2 cellular contexts compared by ENCODE assay signal in the genomic region with DNA sequence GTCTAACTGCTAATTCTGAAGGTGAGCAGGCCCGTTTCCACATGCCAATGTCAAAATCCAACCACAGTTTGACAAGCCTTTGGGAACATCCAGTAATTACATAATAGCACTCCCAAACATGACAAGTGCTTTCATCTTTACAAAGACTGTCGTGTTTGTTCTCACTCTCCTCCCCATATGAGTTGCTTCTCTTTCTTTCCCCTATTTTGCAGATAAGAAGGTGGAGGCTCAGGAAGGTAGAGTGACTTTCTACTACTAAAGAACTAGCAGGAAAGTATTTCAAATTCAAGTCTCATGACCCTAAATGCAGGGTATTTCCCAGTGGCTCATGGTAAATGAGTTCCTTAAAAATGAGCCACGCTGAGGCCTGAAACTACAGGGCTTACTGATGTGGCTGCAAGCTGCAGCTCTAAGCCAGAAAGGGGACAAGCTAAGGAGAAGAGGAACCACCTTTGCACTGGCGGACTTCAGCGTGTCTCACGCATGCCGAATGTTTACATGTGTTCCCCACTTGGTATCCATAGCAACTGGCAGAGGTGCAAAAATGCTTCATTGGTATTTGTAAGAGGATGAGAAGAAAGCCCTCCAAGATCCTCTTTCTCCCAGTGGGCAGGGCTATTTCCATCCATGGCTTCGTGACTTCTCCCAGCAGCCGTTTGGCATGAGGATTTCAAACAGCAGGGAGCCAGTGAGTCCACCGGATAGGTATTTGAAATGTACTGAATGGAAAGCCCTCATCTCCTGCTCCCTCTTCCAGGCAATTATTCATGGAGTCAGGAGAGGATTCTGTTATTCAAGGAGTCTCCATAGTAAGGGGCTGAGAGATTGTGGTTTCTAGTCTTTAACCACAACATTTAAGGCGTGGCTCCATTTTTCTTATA.
TF ChIP-seq lines count a peak whose summit lies in the region.

No MANE protein-coding gene starts in this region.

TF ChIP-seq in liver, 16 proteins besides CTCF, POLR2A, EP300 and RAD21 (continued from another document):
- TF ChIP-seq EGR1 (IDR thresholded peaks at IDR 0.05; ENCODE audit: low read depth in 2 of 2), result no peak
- TF ChIP-seq, protein P1, sequence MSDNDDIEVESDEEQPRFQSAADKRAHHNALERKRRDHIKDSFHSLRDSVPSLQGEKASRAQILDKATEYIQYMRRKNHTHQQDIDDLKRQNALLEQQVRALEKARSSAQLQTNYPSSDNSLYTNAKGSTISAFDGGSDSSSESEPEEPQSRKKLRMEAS (IDR thresholded peaks at IDR 0.05), result no peak
- no peak for TF ChIP-seq ZBTB33 (IDR thresholded peaks at IDR 0.05)
- no peak for TF ChIP-seq GABPA (IDR thresholded peaks at IDR 0.05 in 1 of 2, conservative IDR thresholded peaks at IDR 0.05 in 1 of 2)
- TF ChIP-seq YY1 (IDR thresholded peaks at IDR 0.05), result no peak
- TF ChIP-seq, protein P2, sequence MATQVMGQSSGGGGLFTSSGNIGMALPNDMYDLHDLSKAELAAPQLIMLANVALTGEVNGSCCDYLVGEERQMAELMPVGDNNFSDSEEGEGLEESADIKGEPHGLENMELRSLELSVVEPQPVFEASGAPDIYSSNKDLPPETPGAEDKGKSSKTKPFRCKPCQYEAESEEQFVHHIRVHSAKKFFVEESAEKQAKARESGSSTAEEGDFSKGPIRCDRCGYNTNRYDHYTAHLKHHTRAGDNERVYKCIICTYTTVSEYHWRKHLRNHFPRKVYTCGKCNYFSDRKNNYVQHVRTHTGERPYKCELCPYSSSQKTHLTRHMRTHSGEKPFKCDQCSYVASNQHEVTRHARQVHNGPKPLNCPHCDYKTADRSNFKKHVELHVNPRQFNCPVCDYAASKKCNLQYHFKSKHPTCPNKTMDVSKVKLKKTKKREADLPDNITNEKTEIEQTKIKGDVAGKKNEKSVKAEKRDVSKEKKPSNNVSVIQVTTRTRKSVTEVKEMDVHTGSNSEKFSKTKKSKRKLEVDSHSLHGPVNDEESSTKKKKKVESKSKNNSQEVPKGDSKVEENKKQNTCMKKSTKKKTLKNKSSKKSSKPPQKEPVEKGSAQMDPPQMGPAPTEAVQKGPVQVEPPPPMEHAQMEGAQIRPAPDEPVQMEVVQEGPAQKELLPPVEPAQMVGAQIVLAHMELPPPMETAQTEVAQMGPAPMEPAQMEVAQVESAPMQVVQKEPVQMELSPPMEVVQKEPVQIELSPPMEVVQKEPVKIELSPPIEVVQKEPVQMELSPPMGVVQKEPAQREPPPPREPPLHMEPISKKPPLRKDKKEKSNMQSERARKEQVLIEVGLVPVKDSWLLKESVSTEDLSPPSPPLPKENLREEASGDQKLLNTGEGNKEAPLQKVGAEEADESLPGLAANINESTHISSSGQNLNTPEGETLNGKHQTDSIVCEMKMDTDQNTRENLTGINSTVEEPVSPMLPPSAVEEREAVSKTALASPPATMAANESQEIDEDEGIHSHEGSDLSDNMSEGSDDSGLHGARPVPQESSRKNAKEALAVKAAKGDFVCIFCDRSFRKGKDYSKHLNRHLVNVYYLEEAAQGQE (IDR thresholded peaks at IDR 0.05), result no peak
- TF ChIP-seq NR2F2 (IDR thresholded peaks at IDR 0.05), result no peak
TF ChIP-seq in liver: peak in this region for 0.

TF ChIP-seq in HepG2, 621 proteins besides CTCF, POLR2A, EP300 and RAD21:
- TF ChIP-seq, protein P3, sequence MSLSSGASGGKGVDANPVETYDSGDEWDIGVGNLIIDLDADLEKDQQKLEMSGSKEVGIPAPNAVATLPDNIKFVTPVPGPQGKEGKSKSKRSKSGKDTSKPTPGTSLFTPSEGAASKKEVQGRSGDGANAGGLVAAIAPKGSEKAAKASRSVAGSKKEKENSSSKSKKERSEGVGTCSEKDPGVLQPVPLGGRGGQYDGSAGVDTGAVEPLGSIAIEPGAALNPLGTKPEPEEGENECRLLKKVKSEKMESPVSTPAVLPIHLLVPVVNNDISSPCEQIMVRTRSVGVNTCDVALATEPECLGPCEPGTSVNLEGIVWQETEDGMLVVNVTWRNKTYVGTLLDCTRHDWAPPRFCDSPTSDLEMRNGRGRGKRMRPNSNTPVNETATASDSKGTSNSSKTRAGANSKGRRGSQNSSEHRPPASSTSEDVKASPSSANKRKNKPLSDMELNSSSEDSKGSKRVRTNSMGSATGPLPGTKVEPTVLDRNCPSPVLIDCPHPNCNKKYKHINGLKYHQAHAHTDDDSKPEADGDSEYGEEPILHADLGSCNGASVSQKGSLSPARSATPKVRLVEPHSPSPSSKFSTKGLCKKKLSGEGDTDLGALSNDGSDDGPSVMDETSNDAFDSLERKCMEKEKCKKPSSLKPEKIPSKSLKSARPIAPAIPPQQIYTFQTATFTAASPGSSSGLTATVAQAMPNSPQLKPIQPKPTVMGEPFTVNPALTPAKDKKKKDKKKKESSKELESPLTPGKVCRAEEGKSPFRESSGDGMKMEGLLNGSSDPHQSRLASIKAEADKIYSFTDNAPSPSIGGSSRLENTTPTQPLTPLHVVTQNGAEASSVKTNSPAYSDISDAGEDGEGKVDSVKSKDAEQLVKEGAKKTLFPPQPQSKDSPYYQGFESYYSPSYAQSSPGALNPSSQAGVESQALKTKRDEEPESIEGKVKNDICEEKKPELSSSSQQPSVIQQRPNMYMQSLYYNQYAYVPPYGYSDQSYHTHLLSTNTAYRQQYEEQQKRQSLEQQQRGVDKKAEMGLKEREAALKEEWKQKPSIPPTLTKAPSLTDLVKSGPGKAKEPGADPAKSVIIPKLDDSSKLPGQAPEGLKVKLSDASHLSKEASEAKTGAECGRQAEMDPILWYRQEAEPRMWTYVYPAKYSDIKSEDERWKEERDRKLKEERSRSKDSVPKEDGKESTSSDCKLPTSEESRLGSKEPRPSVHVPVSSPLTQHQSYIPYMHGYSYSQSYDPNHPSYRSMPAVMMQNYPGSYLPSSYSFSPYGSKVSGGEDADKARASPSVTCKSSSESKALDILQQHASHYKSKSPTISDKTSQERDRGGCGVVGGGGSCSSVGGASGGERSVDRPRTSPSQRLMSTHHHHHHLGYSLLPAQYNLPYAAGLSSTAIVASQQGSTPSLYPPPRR (CRISPR knock-in tag; IDR thresholded peaks at IDR 0.05; ENCODE audit: borderline replicate concordance), result no peak
- TF ChIP-seq SP1 (IDR thresholded peaks at IDR 0.05) (no peak), SP1 (CRISPR knock-in tag; IDR thresholded peaks at IDR 0.05) (no peak), TAF15 (IDR thresholded peaks at IDR 0.05; ENCODE audit: low read depth, low read length, poor library complexity, severe bottlenecking) (no peak), ZNF143 (CRISPR knock-in tag; IDR thresholded peaks at IDR 0.05) (no peak), ZNF343 (CRISPR knock-in tag; IDR thresholded peaks at IDR 0.05) (no peak), ZKSCAN5 (CRISPR knock-in tag; IDR thresholded peaks at IDR 0.05) (no peak), EZH2 (conservative IDR thresholded peaks at IDR 0.05; ENCODE audit: low read depth, low read length) (no peak), ZNF256 (CRISPR knock-in tag; conservative IDR thresholded peaks at IDR 0.05) (no peak), MEIS1 (CRISPR knock-in tag; IDR thresholded peaks at IDR 0.05; ENCODE audit: borderline replicate concordance) (no peak), STAG1 (CRISPR knock-in tag; IDR thresholded peaks at IDR 0.05) (no peak), ZSCAN22 (CRISPR knock-in tag; IDR thresholded peaks at IDR 0.05) (no peak)
- TF ChIP-seq, protein P4, sequence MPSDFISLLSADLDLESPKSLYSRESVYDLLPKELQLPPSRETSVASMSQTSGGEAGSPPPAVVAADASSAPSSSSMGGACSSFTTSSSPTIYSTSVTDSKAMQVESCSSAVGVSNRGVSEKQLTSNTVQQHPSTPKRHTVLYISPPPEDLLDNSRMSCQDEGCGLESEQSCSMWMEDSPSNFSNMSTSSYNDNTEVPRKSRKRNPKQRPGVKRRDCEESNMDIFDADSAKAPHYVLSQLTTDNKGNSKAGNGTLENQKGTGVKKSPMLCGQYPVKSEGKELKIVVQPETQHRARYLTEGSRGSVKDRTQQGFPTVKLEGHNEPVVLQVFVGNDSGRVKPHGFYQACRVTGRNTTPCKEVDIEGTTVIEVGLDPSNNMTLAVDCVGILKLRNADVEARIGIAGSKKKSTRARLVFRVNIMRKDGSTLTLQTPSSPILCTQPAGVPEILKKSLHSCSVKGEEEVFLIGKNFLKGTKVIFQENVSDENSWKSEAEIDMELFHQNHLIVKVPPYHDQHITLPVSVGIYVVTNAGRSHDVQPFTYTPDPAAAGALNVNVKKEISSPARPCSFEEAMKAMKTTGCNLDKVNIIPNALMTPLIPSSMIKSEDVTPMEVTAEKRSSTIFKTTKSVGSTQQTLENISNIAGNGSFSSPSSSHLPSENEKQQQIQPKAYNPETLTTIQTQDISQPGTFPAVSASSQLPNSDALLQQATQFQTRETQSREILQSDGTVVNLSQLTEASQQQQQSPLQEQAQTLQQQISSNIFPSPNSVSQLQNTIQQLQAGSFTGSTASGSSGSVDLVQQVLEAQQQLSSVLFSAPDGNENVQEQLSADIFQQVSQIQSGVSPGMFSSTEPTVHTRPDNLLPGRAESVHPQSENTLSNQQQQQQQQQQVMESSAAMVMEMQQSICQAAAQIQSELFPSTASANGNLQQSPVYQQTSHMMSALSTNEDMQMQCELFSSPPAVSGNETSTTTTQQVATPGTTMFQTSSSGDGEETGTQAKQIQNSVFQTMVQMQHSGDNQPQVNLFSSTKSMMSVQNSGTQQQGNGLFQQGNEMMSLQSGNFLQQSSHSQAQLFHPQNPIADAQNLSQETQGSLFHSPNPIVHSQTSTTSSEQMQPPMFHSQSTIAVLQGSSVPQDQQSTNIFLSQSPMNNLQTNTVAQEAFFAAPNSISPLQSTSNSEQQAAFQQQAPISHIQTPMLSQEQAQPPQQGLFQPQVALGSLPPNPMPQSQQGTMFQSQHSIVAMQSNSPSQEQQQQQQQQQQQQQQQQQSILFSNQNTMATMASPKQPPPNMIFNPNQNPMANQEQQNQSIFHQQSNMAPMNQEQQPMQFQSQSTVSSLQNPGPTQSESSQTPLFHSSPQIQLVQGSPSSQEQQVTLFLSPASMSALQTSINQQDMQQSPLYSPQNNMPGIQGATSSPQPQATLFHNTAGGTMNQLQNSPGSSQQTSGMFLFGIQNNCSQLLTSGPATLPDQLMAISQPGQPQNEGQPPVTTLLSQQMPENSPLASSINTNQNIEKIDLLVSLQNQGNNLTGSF (CRISPR knock-in tag; IDR thresholded peaks at IDR 0.05), result no peak
- TF ChIP-seq, protein P5, sequence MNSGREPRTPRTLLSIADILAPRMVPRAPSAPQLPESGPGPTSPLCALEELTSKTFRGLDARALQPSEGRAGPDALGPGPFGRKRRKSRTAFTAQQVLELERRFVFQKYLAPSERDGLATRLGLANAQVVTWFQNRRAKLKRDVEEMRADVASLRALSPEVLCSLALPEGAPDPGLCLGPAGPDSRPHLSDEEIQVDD (CRISPR knock-in tag; IDR thresholded peaks at IDR 0.05; ENCODE audit: borderline replicate concordance), result no peak
- TF ChIP-seq, protein P6, sequence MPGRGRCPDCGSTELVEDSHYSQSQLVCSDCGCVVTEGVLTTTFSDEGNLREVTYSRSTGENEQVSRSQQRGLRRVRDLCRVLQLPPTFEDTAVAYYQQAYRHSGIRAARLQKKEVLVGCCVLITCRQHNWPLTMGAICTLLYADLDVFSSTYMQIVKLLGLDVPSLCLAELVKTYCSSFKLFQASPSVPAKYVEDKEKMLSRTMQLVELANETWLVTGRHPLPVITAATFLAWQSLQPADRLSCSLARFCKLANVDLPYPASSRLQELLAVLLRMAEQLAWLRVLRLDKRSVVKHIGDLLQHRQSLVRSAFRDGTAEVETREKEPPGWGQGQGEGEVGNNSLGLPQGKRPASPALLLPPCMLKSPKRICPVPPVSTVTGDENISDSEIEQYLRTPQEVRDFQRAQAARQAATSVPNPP (CRISPR knock-in tag; IDR thresholded peaks at IDR 0.05), result no peak
- TF ChIP-seq, protein P7, sequence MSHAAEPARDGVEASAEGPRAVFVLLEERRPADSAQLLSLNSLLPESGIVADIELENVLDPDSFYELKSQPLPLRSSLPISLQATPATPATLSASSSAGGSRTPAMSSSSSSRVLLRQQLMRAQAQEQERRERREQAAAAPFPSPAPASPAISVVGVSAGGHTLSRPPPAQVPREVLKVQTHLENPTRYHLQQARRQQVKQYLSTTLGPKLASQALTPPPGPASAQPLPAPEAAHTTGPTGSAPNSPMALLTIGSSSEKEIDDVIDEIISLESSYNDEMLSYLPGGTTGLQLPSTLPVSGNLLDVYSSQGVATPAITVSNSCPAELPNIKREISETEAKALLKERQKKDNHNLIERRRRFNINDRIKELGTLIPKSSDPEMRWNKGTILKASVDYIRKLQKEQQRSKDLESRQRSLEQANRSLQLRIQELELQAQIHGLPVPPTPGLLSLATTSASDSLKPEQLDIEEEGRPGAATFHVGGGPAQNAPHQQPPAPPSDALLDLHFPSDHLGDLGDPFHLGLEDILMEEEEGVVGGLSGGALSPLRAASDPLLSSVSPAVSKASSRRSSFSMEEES (CRISPR knock-in tag; IDR thresholded peaks at IDR 0.05), result no peak
- TF ChIP-seq, protein P8, sequence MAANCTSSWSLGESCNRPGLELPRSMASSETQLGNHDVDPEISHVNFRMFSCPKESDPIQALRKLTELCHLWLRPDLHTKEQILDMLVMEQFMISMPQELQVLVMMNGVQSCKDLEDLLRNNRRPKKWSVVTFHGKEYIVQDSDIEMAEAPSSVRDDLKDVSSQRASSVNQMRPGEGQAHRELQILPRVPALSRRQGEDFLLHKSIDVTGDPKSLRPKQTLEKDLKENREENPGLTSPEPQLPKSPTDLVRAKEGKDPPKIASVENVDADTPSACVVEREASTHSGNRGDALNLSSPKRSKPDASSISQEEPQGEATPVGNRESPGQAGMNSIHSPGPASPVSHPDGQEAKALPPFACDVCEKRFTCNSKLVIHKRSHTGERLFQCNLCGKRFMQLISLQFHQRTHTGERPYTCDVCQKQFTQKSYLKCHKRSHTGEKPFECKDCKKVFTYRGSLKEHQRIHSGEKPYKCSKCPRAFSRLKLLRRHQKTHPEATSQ (CRISPR knock-in tag; IDR thresholded peaks at IDR 0.05; ENCODE audit: borderline replicate concordance), result no peak
